9 cellular contexts compared by ENCODE assay signal in the genomic region with DNA sequence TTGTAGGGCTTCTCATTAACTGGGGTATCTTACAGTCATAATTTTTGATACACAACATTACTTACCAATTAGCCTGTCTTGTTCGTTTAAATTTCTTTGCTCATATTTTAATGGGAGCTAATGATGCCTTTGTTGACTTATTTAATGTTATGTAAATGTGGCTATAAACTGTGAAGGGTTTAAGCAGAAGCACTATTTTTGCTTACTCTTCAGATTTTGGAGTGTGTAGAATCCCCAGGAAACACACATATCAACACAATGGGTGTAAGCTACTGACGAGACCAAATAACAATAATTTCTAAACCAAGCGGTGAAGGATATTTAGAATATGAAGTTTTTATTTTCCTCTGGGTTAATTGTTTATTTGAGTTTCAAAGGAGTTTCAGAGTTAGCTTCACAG.
"Had no signal": no experiment of that assay in that cellular context is flagged by ENCODE, and none has a peak within 500 bp of the region (broad histone marks: within the 10 kb centered on the region; RNA-seq: fewer than 3 reads in every experiment).

No MANE protein-coding gene starts in this region.

- DNase-seq: HFFc6, KG1 had no signal

- H3K4me3 Mint-ChIP-seq: GM23338, HFFc6, IgD-negative memory B cell had no signal

- H3K9me3 Mint-ChIP-seq: GM23338, IgD-negative memory B cell had no signal

- H3K36me3 ChIP-seq: HAP-1 had no signal

- H3K4me3 ChIP-seq: GM23338, HAP-1 had no signal

- ATAC-seq: GM23338, HCT116 had no signal

- H3K27ac Mint-ChIP-seq: GM23338, HFFc6, IgD-negative memory B cell had no signal

- FAIRE-seq: H1, H54, HTR-8/SVneo had no signal

- H3K9me3 ChIP-seq: HAP-1 had no signal

- H3K4me1 ChIP-seq: HAP-1 had no signal

- H3K4me2 ChIP-seq: GM23338 had no signal

- H2AFZ ChIP-seq: GM23338 had no signal
